In genomic region chr19:35879770-35880317, GRCh38 we compare ENCODE assay signal across 9 cellular contexts. TPM values are rescaled to one million over a fixed set of nuclear protein-coding genes. Genes with fewer than 3 reads are reported as not detected.
A peak's percentile ranks its signal among the peaks of the same experiment; 100 is the strongest.
DNase-seq lines count a peak whose midpoint lies in the region; ATAC-seq and TF ChIP-seq lines count a peak whose summit lies in the region.
"Had no signal": no experiment of that assay in that cellular context is flagged by ENCODE, and none has a peak within 500 bp of the region (broad histone marks: within the 10 kb centered on the region; RNA-seq: fewer than 3 reads in every experiment).

No MANE protein-coding gene starts in this region.

- H3K9me2 ChIP-seq in HCT116 (ENCODE audit: insufficient read depth) (no peaks in the 10 kb centered on the region), PC-9 (ENCODE audit: insufficient read depth) (no peaks in the 10 kb centered on the region)

- CTCF ChIA-PET in HCT116 (lab: Charles Lee) (interaction anchor here (0.6 to 1.5 kb wide), 4 partner anchors 10 to 185 kb away, joined by 3 to 12 read pairs (median 7); no protein-coding TSS in a partner anchor), PC-9 (lab: Charles Lee) (interaction anchor here (0.8 kb wide), 1 partner anchor 51 kb away, joined by 6 read pairs; no protein-coding TSS in a partner anchor)
- CTCF ChIA-PET in naive thymus-derived CD4-positive, alpha-beta T cell (lab: Charles Lee), result interaction anchor here (0.7 to 4.7 kb wide), 3 partner anchors 26 to 85 kb away, joined by 3 to 52 read pairs (median 6); no protein-coding TSS in a partner anchor

- ATAC-seq in HCT116, result peak; percentile 97
- peak; percentile 87 for ATAC-seq in naive thymus-derived CD4-positive, alpha-beta T cell

- peaks cover 12 to 26% (median 23%) of the 10 kb centered on the region in 5 donors for H3K27me3 Mint-ChIP-seq in naive thymus-derived CD4-positive, alpha-beta T cell

- H3K4me1 ChIP-seq in HCT116 (ENCODE audit: control insufficient read depth in 1 of 2, insufficient read depth in 2 of 2, low read length in 2 of 2), result peaks cover 2 to 11% of the 10 kb centered on the region in 2 experiments; a peak in 2 of 4 replicates
- H3K4me1 ChIP-seq in PC-9 (replicated peaks; ENCODE audit: insufficient read depth), result no peaks in the 10 kb centered on the region
- H3K4me1 ChIP-seq in esophagus squamous epithelium, result peaks cover 0 to 6% (median 0%) of the 10 kb centered on the region in 3 donors
- H3K4me1 ChIP-seq in naive thymus-derived CD4-positive, alpha-beta T cell (ENCODE audit: control insufficient read depth in 2 of 2, insufficient read depth in 2 of 2, low read length in 2 of 2), result peaks cover 4 to 9% of the 10 kb centered on the region in 2 donors
- H3K4me1 ChIP-seq in suprapubic skin, result no peaks in the 10 kb centered on the region

- peak; percentile 97 for DNase-seq in AG20443 (ENCODE audit: low spot score)
- peak; percentile 75 for DNase-seq in HCT116 (ENCODE audit: low read depth, low spot score)
- peak; percentile 73 to 87 for DNase-seq in PC-9
- DNase-seq in activated T-helper 1 cell treated with Interleukin-2 at 50 U/mL for 16 hours (ENCODE audit: low read depth), result peak; percentile 52
- DNase-seq in esophagus squamous epithelium (lab: John Stamatoyannopoulos, UW), result peak; percentile 32
- DNase-seq in naive thymus-derived CD4-positive, alpha-beta T cell, result peak; percentile 42 to 93 (median 62)
- DNase-seq in suprapubic skin (ENCODE audit: low spot score in 2 of 2), result peak; percentile 88 to 93
- no peak for DNase-seq in NCI-H1694 treated with DMSO at 0.1 percent for 48 hours (lab: John Stamatoyannopoulos, UW)

- BruUV-seq in HCT116 (replicated peaks; lab: Mats Ljungman, UMichigan) (no TSS peak), PC-9 (replicated peaks; lab: Mats Ljungman, UMichigan) (no TSS peak)

- H3K9me3 ChIP-seq in HCT116 (ENCODE audit: control insufficient read depth in 1 of 2, insufficient read depth in 1 of 2, low read depth in 1 of 2, low read length in 2 of 2), result no peaks in the 10 kb centered on the region
- no peaks in the 10 kb centered on the region for H3K9me3 ChIP-seq in PC-9 (ENCODE audit: insufficient read depth, low read depth)
- no peaks in the 10 kb centered on the region for H3K9me3 ChIP-seq in esophagus squamous epithelium
- no peaks in the 10 kb centered on the region for H3K9me3 ChIP-seq in naive thymus-derived CD4-positive, alpha-beta T cell (ENCODE audit: control insufficient read depth in 2 of 3, low read length in 3 of 3)
- no peaks in the 10 kb centered on the region for H3K9me3 ChIP-seq in suprapubic skin

- H3K4me3 ChIP-seq in HCT116 (replicated peaks in 1 of 2; ENCODE audit: low read depth in 1 of 2, low read length in 2 of 2) (no peak overlapping the region), PC-9 (no peak overlapping the region), esophagus squamous epithelium (no peak overlapping the region), suprapubic skin (no peak overlapping the region)
- H3K4me3 ChIP-seq in naive thymus-derived CD4-positive, alpha-beta T cell (ENCODE audit: low read length), result no peak overlapping the region

- H3K27ac Mint-ChIP-seq in naive thymus-derived CD4-positive, alpha-beta T cell, result peak overlapping the region in 2 of 9 donors; percentile 8 to 40

- no peaks in the 10 kb centered on the region for H3K27me3 ChIP-seq in HCT116 (ENCODE audit: insufficient read depth, low read length)
- peaks cover 43% of the 10 kb centered on the region for H3K27me3 ChIP-seq in PC-9 (ENCODE audit: insufficient read depth, low read depth)
- H3K27me3 ChIP-seq in esophagus squamous epithelium, result peaks cover 0 to 21% (median 0%) of the 10 kb centered on the region in 4 donors
- H3K27me3 ChIP-seq in naive thymus-derived CD4-positive, alpha-beta T cell (ENCODE audit: control insufficient read depth in 2 of 2, insufficient read depth in 2 of 2, low read length in 2 of 2), result peaks cover 4 to 6% of the 10 kb centered on the region in 2 donors
- peaks cover 6% of the 10 kb centered on the region for H3K27me3 ChIP-seq in suprapubic skin

- H3K27ac ChIP-seq in HCT116 (ENCODE audit: low read depth, low read length), result no peak overlapping the region
- no peak overlapping the region for H3K27ac ChIP-seq in PC-9
- H3K27ac ChIP-seq in esophagus squamous epithelium, result no peak overlapping the region
- no peak overlapping the region for H3K27ac ChIP-seq in naive thymus-derived CD4-positive, alpha-beta T cell (ENCODE audit: low read depth, low read length)
- H3K27ac ChIP-seq in suprapubic skin, result no peak overlapping the region

- peaks cover 8 to 16% (median 11%) of the 10 kb centered on the region in 7 donors for H3K4me1 Mint-ChIP-seq in naive thymus-derived CD4-positive, alpha-beta T cell

- 4% methylated on average over 11 to 15 of the region's 28 CpGs for WGBS in esophagus squamous epithelium, 2 donors
- 2% methylated on average over 28 of the region's 28 CpGs for WGBS in suprapubic skin

- no peak overlapping the region for H3K9ac ChIP-seq in HCT116 (ENCODE audit: low read length)

- TF ChIP-seq RAD21 in HCT116 (IDR thresholded peaks at IDR 0.05; ENCODE audit: low read depth), result no peak

- H3K4me2 ChIP-seq in HCT116 (ENCODE audit: low read length), result peak overlapping the region; percentile 63
- H3K4me2 ChIP-seq in PC-9, result no peak overlapping the region; the same call in 1 of the 2 replicates

- no peak for TF ChIP-seq EP300 in suprapubic skin (IDR thresholded peaks at IDR 0.05)

- intact Hi-C loops in HCT116 (cut with micrococcal nuclease), result loop anchor here (2.0 to 10.0 kb wide), 4 partner anchors 51 to 188 kb away; partner anchors contain the start of genes THAP8 and WDR62
- intact Hi-C loops in PC-9 (cut with micrococcal nuclease; ENCODE audit: unreplicated experiment), result no loop called here
- intact Hi-C loops in esophagus squamous epithelium (cut with DNase I), result loop anchor here (5.0 kb wide), 1 partner anchor 52 kb away; no protein-coding TSS in a partner anchor
- intact Hi-C loops in naive thymus-derived CD4-positive, alpha-beta T cell (cut with micrococcal nuclease), result loop anchor here (1.0 to 5.0 kb wide), 3 partner anchors 12 to 188 kb away; partner anchors contain the start of genes APLP1 (in 1 of the 2), THAP8 (in 1 of the 2) and WDR62 (in 1 of the 2)

- no peak overlapping the region for H2AFZ ChIP-seq in HCT116 (ENCODE audit: low read depth, low read length, poor library complexity, severe bottlenecking)
- no peak overlapping the region for H2AFZ ChIP-seq in PC-9

- no peak for TF ChIP-seq CTCF in HCT116 (IDR thresholded peaks at IDR 0.05 in 2 of 3, conservative IDR thresholded peaks at IDR 0.05 in 1 of 3; ENCODE audit: borderline replicate concordance in 1 of 3, insufficient read depth in 1 of 3, low read depth in 2 of 3, low read length in 2 of 3)
- TF ChIP-seq CTCF in PC-9 (conservative IDR thresholded peaks at IDR 0.05), result no peak
- peak in 1 of 6 experiments; percentile 11 for TF ChIP-seq CTCF in esophagus squamous epithelium (IDR thresholded peaks at IDR 0.05)
- no peak for TF ChIP-seq CTCF in suprapubic skin (IDR thresholded peaks at IDR 0.05)

- RAD21 ChIA-PET in HCT116 (lab: Charles Lee; ENCODE audit: low non-redundant PET in 1 of 2, low total read pairs in 2 of 2, uncharacterized antibody in 2 of 2, unreplicated experiment in 2 of 2), result interaction anchor here (0.7 to 1.1 kb wide), 4 partner anchors 10 to 60 kb away, joined by 3 to 8 read pairs (median 3); no protein-coding TSS in a partner anchor

- no peaks in the 10 kb centered on the region for H3F3A ChIP-seq in PC-9 (ENCODE audit: insufficient read depth, low read depth)

- peaks cover 0 to 2% (median 0%) of the 10 kb centered on the region in 11 donors for H3K9me3 Mint-ChIP-seq in naive thymus-derived CD4-positive, alpha-beta T cell
- H3K9me3 Mint-ChIP-seq: nephron had no signal

- H3K79me2 ChIP-seq in HCT116 (ENCODE audit: insufficient read depth, low read length) (no peaks in the 10 kb centered on the region), PC-9 (ENCODE audit: low read depth) (no peaks in the 10 kb centered on the region)

- peak overlapping the region in 1 of 10 donors; percentile 14 for H3K4me3 Mint-ChIP-seq in naive thymus-derived CD4-positive, alpha-beta T cell
- H3K4me3 Mint-ChIP-seq: nephron had no signal

- POLR2A ChIA-PET in HCT116 (lab: Charles Lee), result interaction anchor here (1.0 to 1.5 kb wide), 3 partner anchors 10 to 51 kb away, joined by 4 to 6 read pairs (median 6); partner anchors contain the start of gene APLP1
- POLR2A ChIA-PET in PC-9 (lab: Charles Lee; ENCODE audit: unreplicated experiment), result no interaction called here
- POLR2A ChIA-PET in naive thymus-derived CD4-positive, alpha-beta T cell (lab: Charles Lee), result interaction anchor here (5.6 kb wide), 1 partner anchor 53 kb away, joined by 49 read pairs; no protein-coding TSS in a partner anchor

- TF ChIP-seq POLR2A in HCT116 (IDR thresholded peaks at IDR 0.05; ENCODE audit: borderline replicate concordance, extremely low read depth, insufficient read depth, insufficient read length), result no peak
- TF ChIP-seq POLR2A in esophagus squamous epithelium (IDR thresholded peaks at IDR 0.05), result no peak
- no peak for TF ChIP-seq POLR2A in suprapubic skin (IDR thresholded peaks at IDR 0.05)

- H4K20me1 ChIP-seq in HCT116 (ENCODE audit: insufficient read depth), result no peaks in the 10 kb centered on the region
- H4K20me1 ChIP-seq in PC-9 (ENCODE audit: insufficient read depth), result no peaks in the 10 kb centered on the region

- H3K36me3 ChIP-seq in HCT116 (ENCODE audit: control insufficient read depth in 1 of 2, insufficient read depth in 2 of 2, low read length in 2 of 2) (no peaks in the 10 kb centered on the region; a peak in 1 of 4 replicates), PC-9 (ENCODE audit: low read depth) (no peaks in the 10 kb centered on the region), esophagus squamous epithelium (no peaks in the 10 kb centered on the region), suprapubic skin (no peaks in the 10 kb centered on the region)
- no peaks in the 10 kb centered on the region for H3K36me3 ChIP-seq in naive thymus-derived CD4-positive, alpha-beta T cell (ENCODE audit: control insufficient read depth in 2 of 3, insufficient read depth in 3 of 3, low read length in 3 of 3)

- peaks cover 0 to 6% (median 0%) of the 10 kb centered on the region in 5 donors for H3K36me3 Mint-ChIP-seq in naive thymus-derived CD4-positive, alpha-beta T cell

RNA-seq across cellular contexts. Expression of gene APLP1, which starts 11.5 kb away (rescaled TPM):
- total RNA-seq in HCT116 (2021; ENCODE audit: unreplicated experiment) (41.2 TPM), PC-9 (2021) (2.0 and 2.1 TPM in 2 replicates), esophagus squamous epithelium (1 to 10 TPM in 1 of 4 donors, under 1 TPM in 2, not detected in 1; 0.44 to 1.7 (median 0.76) TPM), suprapubic skin (1 to 10 TPM in 2 of 4 donors, under 1 TPM in 2; 0.64 to 1.6 (median 0.96) TPM)
- polyA plus RNA-seq in HCT116 (2012), result 31.7 and 35.8 TPM in 2 replicates
- total RNA-seq in naive thymus-derived CD4-positive, alpha-beta T cell, result 1 to 10 TPM in 1 of 5 experiments, not detected in 4; 2.4 TPM
- polyA plus RNA-seq in naive thymus-derived CD4-positive, alpha-beta T cell, result not detected

RNA-seq across cellular contexts. Expression of gene NFKBID, which starts 20.5 kb away (rescaled TPM):
- total RNA-seq in HCT116 (2021; ENCODE audit: unreplicated experiment), result 13.7 TPM
- 7.5 and 8.0 TPM in 2 replicates for polyA plus RNA-seq in HCT116 (2012)
- 15.7 and 27.5 TPM in 2 replicates for total RNA-seq in PC-9 (2021)
- 10 to 100 TPM in 2 of 4 donors, 1 to 10 TPM in 2; 4.0 to 29.4 (median 11.6) TPM for total RNA-seq in esophagus squamous epithelium
- 100 to 1,000 TPM in 1 of 5 experiments, 10 to 100 TPM in 4; 47.8 to 116 (median 57.0) TPM for total RNA-seq in naive thymus-derived CD4-positive, alpha-beta T cell
- 1 to 10 TPM; 2.4 to 6.5 TPM for polyA plus RNA-seq in naive thymus-derived CD4-positive, alpha-beta T cell
- total RNA-seq in suprapubic skin, result 10 to 100 TPM in 1 of 4 donors, 1 to 10 TPM in 3; 3.7 to 15.7 (median 6.9) TPM

RNA-seq across cellular contexts. Expression of gene HCST, which starts 22.5 kb away (rescaled TPM):
- 1.2 TPM for total RNA-seq in HCT116 (2021; ENCODE audit: unreplicated experiment)
- 0.59 and 1.2 TPM in 2 replicates for polyA plus RNA-seq in HCT116 (2012)
- 1.8 and 2.6 TPM in 2 replicates for total RNA-seq in PC-9 (2021)
- total RNA-seq in esophagus squamous epithelium, result 1 to 10 TPM in 1 of 4 donors, not detected in 3; 1.3 TPM
- 100 to 1,000 TPM in 3 of 5 experiments, 10 to 100 TPM in 2; 57.4 to 117 (median 113) TPM for total RNA-seq in naive thymus-derived CD4-positive, alpha-beta T cell
- polyA plus RNA-seq in naive thymus-derived CD4-positive, alpha-beta T cell, result 100 to 1,000 TPM; 879 to 895 TPM
- 1 to 10 TPM in 1 of 4 donors, not detected in 3; 8.3 TPM for total RNA-seq in suprapubic skin

RNA-seq across cellular contexts. Expression of gene KIRREL2, which starts 23.1 kb away (rescaled TPM):
- total RNA-seq in HCT116 (2021; ENCODE audit: unreplicated experiment) (1.3 TPM), PC-9 (2021) (not detected in 2 replicates), esophagus squamous epithelium (under 1 TPM in 1 of 4 donors, not detected in 3; 0.57 TPM), suprapubic skin (not detected)
- polyA plus RNA-seq in HCT116 (2012), result 0.77 and 0.82 TPM in 2 replicates
- 1 to 10 TPM in 1 of 5 experiments, under 1 TPM in 2, not detected in 2; 0.16 to 1.3 (median 0.29) TPM for total RNA-seq in naive thymus-derived CD4-positive, alpha-beta T cell
- polyA plus RNA-seq in naive thymus-derived CD4-positive, alpha-beta T cell, result not detected

RNA-seq across cellular contexts. Expression of gene NPHS1, which starts 27.5 kb away (rescaled TPM):
- total RNA-seq in HCT116 (2021; ENCODE audit: unreplicated experiment) (0.57 TPM), PC-9 (2021) (not detected in 2 replicates), esophagus squamous epithelium (not detected), suprapubic skin (not detected)
- polyA plus RNA-seq in HCT116 (2012), result 0.84 and 0.87 TPM in 2 replicates
- under 1 TPM in 2 of 5 experiments, not detected in 3; 0.30 to 0.51 TPM for total RNA-seq in naive thymus-derived CD4-positive, alpha-beta T cell
- polyA plus RNA-seq in naive thymus-derived CD4-positive, alpha-beta T cell, result not detected

Comparison
In these comparisons a context has a peak if more than half of its experiments do, and no peak if none do; other contexts are left out.
1. RNA of gene APLP1, which starts 11.5 kb away (total RNA-seq): 41.2 TPM in HCT116 (single experiment); 2.0 to 2.1 TPM in PC-9, 0.64 to 1.6 TPM in suprapubic skin, 0.44 to 1.7 TPM in esophagus squamous epithelium and 2.4 TPM in naive thymus-derived CD4-positive, alpha-beta T cell; every median in the first group is over 10 times any median in the second.
2. RNA of gene HCST, which starts 22.5 kb away (total RNA-seq): 57.4 to 117 TPM in naive thymus-derived CD4-positive, alpha-beta T cell; 1.8 to 2.6 TPM in PC-9, 8.3 TPM in suprapubic skin, 1.2 TPM in HCT116 (single experiment) and 1.3 TPM in esophagus squamous epithelium; every median in the first group is over 4 times any median in the second.